In the genomic region with DNA sequence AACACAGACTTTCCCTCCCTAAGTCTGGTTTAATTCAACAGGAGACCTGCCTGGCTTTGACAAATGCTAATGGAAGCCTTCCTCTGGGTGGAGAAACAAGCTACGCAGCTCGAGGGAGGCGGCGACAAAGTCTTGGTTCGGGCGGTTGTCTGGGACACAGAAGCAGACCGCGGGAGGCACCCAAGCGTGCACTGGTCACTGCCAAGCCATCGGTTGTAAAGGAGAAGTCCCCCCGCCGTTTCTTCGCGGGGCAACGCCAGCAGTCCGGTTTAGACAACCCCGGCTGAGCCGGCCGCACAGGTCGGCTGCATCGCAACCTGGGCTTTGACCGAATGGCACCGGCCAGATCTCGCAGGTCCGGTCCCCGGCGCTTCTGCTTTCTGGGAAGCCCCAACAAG, we compare ENCODE assay signal across 1 cellular context.
TF ChIP-seq lines count a peak whose summit lies in the region.

No MANE protein-coding gene starts in this region.

TF ChIP-seq in GM12878, 131 proteins besides CTCF, POLR2A, EP300 and RAD21:
- TF ChIP-seq NR2F1 (conservative IDR thresholded peaks at IDR 0.05), result no peak
- TF ChIP-seq RUNX3 (IDR thresholded peaks at IDR 0.05; ENCODE audit: low read length), result peak; percentile 37; the same call in 1 of the 2 replicates
- TF ChIP-seq CHD2 (IDR thresholded peaks at IDR 0.05; ENCODE audit: borderline replicate concordance, low read depth, low read length), result no peak
- TF ChIP-seq SPI1 (IDR thresholded peaks at IDR 0.05; ENCODE audit: borderline replicate concordance, insufficient read depth, low read depth, low read length), result 0 out of 2 replicates have a peak, but pooled peaks have one; percentile 45
- TF ChIP-seq, protein P1, sequence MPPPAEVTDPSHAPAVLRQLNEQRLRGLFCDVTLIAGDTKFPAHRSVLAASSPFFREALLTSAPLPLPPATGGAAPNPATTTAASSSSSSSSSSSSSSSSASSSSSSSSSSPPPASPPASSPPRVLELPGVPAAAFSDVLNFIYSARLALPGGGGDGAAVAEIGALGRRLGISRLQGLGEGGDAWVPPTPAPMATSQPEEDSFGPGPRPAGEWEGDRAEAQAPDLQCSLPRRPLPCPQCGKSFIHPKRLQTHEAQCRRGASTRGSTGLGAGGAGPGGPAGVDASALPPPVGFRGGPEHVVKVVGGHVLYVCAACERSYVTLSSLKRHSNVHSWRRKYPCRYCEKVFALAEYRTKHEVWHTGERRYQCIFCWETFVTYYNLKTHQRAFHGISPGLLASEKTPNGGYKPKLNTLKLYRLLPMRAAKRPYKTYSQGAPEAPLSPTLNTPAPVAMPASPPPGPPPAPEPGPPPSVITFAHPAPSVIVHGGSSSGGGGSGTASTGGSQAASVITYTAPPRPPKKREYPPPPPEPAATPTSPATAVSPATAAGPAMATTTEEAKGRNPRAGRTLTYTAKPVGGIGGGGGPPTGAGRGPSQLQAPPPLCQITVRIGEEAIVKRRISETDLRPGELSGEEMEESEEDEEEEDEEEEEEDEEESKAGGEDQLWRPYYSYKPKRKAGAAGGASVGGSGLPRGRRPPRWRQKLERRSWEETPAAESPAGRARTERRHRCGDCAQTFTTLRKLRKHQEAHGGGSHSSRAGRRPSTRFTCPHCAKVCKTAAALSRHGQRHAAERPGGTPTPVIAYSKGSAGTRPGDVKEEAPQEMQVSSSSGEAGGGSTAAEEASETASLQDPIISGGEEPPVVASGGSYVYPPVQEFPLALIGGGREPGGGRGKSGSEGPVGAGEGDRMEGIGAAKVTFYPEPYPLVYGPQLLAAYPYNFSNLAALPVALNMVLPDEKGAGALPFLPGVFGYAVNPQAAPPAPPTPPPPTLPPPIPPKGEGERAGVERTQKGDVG (CRISPR knock-in tag; IDR thresholded peaks at IDR 0.05), result no peak
- no peak for TF ChIP-seq CBFB (IDR thresholded peaks at IDR 0.05; ENCODE audit: low read depth)
- TF ChIP-seq YBX1 (IDR thresholded peaks at IDR 0.05), result no peak
- no peak for TF ChIP-seq BHLHE40 (IDR thresholded peaks at IDR 0.05; ENCODE audit: borderline replicate concordance in 1 of 2, low read depth in 2 of 2, low read length in 1 of 2)
- TF ChIP-seq, protein P2, sequence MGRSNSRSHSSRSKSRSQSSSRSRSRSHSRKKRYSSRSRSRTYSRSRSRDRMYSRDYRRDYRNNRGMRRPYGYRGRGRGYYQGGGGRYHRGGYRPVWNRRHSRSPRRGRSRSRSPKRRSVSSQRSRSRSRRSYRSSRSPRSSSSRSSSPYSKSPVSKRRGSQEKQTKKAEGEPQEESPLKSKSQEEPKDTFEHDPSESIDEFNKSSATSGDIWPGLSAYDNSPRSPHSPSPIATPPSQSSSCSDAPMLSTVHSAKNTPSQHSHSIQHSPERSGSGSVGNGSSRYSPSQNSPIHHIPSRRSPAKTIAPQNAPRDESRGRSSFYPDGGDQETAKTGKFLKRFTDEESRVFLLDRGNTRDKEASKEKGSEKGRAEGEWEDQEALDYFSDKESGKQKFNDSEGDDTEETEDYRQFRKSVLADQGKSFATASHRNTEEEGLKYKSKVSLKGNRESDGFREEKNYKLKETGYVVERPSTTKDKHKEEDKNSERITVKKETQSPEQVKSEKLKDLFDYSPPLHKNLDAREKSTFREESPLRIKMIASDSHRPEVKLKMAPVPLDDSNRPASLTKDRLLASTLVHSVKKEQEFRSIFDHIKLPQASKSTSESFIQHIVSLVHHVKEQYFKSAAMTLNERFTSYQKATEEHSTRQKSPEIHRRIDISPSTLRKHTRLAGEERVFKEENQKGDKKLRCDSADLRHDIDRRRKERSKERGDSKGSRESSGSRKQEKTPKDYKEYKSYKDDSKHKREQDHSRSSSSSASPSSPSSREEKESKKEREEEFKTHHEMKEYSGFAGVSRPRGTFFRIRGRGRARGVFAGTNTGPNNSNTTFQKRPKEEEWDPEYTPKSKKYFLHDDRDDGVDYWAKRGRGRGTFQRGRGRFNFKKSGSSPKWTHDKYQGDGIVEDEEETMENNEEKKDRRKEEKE (IDR thresholded peaks at IDR 0.05), result no peak
- TF ChIP-seq TAF1 (IDR thresholded peaks at IDR 0.05; ENCODE audit: borderline replicate concordance, low read depth, low read length), result no peak
- TF ChIP-seq, protein P3, sequence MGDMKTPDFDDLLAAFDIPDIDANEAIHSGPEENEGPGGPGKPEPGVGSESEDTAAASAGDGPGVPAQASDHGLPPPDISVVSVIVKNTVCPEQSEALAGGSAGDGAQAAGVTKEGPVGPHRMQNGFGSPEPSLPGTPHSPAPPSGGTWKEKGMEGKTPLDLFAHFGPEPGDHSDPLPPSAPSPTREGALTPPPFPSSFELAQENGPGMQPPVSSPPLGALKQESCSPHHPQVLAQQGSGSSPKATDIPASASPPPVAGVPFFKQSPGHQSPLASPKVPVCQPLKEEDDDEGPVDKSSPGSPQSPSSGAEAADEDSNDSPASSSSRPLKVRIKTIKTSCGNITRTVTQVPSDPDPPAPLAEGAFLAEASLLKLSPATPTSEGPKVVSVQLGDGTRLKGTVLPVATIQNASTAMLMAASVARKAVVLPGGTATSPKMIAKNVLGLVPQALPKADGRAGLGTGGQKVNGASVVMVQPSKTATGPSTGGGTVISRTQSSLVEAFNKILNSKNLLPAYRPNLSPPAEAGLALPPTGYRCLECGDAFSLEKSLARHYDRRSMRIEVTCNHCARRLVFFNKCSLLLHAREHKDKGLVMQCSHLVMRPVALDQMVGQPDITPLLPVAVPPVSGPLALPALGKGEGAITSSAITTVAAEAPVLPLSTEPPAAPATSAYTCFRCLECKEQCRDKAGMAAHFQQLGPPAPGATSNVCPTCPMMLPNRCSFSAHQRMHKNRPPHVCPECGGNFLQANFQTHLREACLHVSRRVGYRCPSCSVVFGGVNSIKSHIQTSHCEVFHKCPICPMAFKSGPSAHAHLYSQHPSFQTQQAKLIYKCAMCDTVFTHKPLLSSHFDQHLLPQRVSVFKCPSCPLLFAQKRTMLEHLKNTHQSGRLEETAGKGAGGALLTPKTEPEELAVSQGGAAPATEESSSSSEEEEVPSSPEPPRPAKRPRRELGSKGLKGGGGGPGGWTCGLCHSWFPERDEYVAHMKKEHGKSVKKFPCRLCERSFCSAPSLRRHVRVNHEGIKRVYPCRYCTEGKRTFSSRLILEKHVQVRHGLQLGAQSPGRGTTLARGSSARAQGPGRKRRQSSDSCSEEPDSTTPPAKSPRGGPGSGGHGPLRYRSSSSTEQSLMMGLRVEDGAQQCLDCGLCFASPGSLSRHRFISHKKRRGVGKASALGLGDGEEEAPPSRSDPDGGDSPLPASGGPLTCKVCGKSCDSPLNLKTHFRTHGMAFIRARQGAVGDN (IDR thresholded peaks at IDR 0.05), result no peak
- peak; percentile 97 for TF ChIP-seq PAX5 (IDR thresholded peaks at IDR 0.05; ENCODE audit: borderline replicate concordance, low read depth, low read length)
- no peak for TF ChIP-seq NR2C2 (IDR thresholded peaks at IDR 0.05; ENCODE audit: borderline replicate concordance, control insufficient read depth, insufficient read length, low read depth)
- no peak for TF ChIP-seq CHD4 (IDR thresholded peaks at IDR 0.05)
- peak; percentile 37; the same call in 1 of the 2 replicates for TF ChIP-seq YY1 (IDR thresholded peaks at IDR 0.05; ENCODE audit: low read depth, low read length)
- TF ChIP-seq, protein P4, sequence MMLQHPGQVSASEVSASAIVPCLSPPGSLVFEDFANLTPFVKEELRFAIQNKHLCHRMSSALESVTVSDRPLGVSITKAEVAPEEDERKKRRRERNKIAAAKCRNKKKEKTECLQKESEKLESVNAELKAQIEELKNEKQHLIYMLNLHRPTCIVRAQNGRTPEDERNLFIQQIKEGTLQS (IDR thresholded peaks at IDR 0.05; ENCODE audit: borderline replicate concordance, extremely low read depth, low read depth, low read length), result no peak
- no peak for TF ChIP-seq ZNF622 (IDR thresholded peaks at IDR 0.05)
